ENCODE assay signal across 8 cellular contexts in the genomic region with DNA sequence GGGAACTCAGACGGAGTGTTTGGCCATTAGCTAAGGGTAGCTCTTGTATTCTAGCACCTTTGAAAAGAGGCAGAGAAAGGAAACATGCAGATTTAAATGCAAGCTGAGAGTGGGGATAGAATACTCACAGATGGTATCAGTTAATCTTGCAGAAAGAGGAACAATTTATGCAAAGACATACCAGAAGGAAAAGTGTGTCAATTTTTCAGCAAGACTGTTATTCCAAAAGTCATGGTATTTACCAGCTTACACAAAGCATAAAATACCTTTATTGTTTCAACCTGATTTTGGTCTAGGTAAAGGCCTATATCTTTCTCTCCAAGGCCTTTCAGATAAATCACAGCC. TPM values are rescaled to one million over a fixed set of nuclear protein-coding genes. Genes with fewer than 3 reads are reported as not detected.
DNase-seq lines count a peak whose midpoint lies in the region; ATAC-seq and TF ChIP-seq lines count a peak whose summit lies in the region.

No MANE protein-coding gene starts in this region.

- H3K27me3 ChIP-seq in GM23338 (ENCODE audit: insufficient read depth): no peaks in the 10 kb centered on the region

- DNase-seq in GM23338 (ENCODE audit: low spot score) (no peak), glutamatergic neuron (no peak), DMS 273 treated with DMSO at 0.1 percent for 48 hours (lab: John Stamatoyannopoulos, UW) (no peak), UCSD-AML1 (lab: John Stamatoyannopoulos, UW; ENCODE audit: unreplicated experiment) (no peak), NCI-H446 treated with DMSO at 0.1 percent for 48 hours (lab: John Stamatoyannopoulos, UW) (no peak)
- DNase-seq in stimulated activated effector memory CD8-positive, alpha-beta T cell treated with anti-CD3 and anti-CD28 coated beads, Interleukin-12 subunit alpha, Interleukin-12 subunit beta, amount 100 ng/mL, for 72 hours (ENCODE audit: low spot score in 2 of 2): no peak

- H3K4me1 ChIP-seq in GM23338 (ENCODE audit: insufficient read depth): peaks cover 49% of the 10 kb centered on the region

- no peaks in the 10 kb centered on the region for H4K20me1 ChIP-seq in GM23338 (replicated peaks; ENCODE audit: insufficient read depth)

- H3K4me3 Mint-ChIP-seq in GM23338 (peak overlapping the region; percentile 93), glutamatergic neuron (ENCODE audit: unreplicated experiment) (peak overlapping the region; percentile 96)
- peak overlapping the region; percentile 77 for H3K4me3 Mint-ChIP-seq in stimulated activated effector memory CD8-positive, alpha-beta T cell treated with anti-CD3 and anti-CD28 coated beads, Interleukin-12 subunit alpha, Interleukin-12 subunit beta, amount 100 ng/mL, for 72 hours

- peak overlapping the region; percentile 14 for H3K4me2 ChIP-seq in GM23338

- peak overlapping the region; percentile 95 for H3K27ac Mint-ChIP-seq in GM23338
- H3K27ac Mint-ChIP-seq in glutamatergic neuron (ENCODE audit: unreplicated experiment): peak overlapping the region; percentile 39
- no peak overlapping the region for H3K27ac Mint-ChIP-seq in stimulated activated effector memory CD8-positive, alpha-beta T cell treated with anti-CD3 and anti-CD28 coated beads, Interleukin-12 subunit alpha, Interleukin-12 subunit beta, amount 100 ng/mL, for 72 hours

- no peaks in the 10 kb centered on the region for H3K36me3 ChIP-seq in GM23338 (ENCODE audit: insufficient read depth)

- peak overlapping the region; percentile 52; the same call in 1 of the 2 replicates for H3K4me3 ChIP-seq in GM23338

- ATAC-seq in GM23338 (no peak), HG03469 (IDR thresholded peaks at IDR 0.05; ENCODE audit: unreplicated experiment) (no peak)
- no peak for ATAC-seq in stimulated activated effector memory CD8-positive, alpha-beta T cell treated with anti-CD3 and anti-CD28 coated beads, Interleukin-12 subunit alpha, Interleukin-12 subunit beta, amount 100 ng/mL, for 72 hours

- no peak overlapping the region for H2AFZ ChIP-seq in GM23338

- H3K36me3 Mint-ChIP-seq in GM23338 (ENCODE audit: low read depth) (no peaks in the 10 kb centered on the region), glutamatergic neuron (ENCODE audit: unreplicated experiment) (no peaks in the 10 kb centered on the region)
- H3K36me3 Mint-ChIP-seq in stimulated activated effector memory CD8-positive, alpha-beta T cell treated with anti-CD3 and anti-CD28 coated beads, Interleukin-12 subunit alpha, Interleukin-12 subunit beta, amount 100 ng/mL, for 72 hours: no peaks in the 10 kb centered on the region

- TF ChIP-seq CTCF in GM23338 (conservative IDR thresholded peaks at IDR 0.05; ENCODE audit: low read depth in 2 of 2) (no peak), VCaP (conservative IDR thresholded peaks at IDR 0.05) (no peak), glutamatergic neuron (IDR thresholded peaks at IDR 0.05; ENCODE audit: partially characterized antibody, unreplicated experiment) (no peak)

- H3K27ac ChIP-seq in GM23338 (ENCODE audit: low read depth) (peak overlapping the region; percentile 85), VCaP (peak overlapping the region; percentile 82)

- peaks cover 71% of the 10 kb centered on the region for H3K4me1 Mint-ChIP-seq in GM23338
- peaks cover 6% of the 10 kb centered on the region for H3K4me1 Mint-ChIP-seq in glutamatergic neuron (ENCODE audit: low read depth, unreplicated experiment)
- peaks cover 10% of the 10 kb centered on the region for H3K4me1 Mint-ChIP-seq in stimulated activated effector memory CD8-positive, alpha-beta T cell treated with anti-CD3 and anti-CD28 coated beads, Interleukin-12 subunit alpha, Interleukin-12 subunit beta, amount 100 ng/mL, for 72 hours

- no peaks in the 10 kb centered on the region for H3F3A ChIP-seq in GM23338 (replicated peaks; ENCODE audit: low read depth)

- no peaks in the 10 kb centered on the region for H3K9me3 Mint-ChIP-seq in GM23338
- peaks cover 4% of the 10 kb centered on the region for H3K9me3 Mint-ChIP-seq in glutamatergic neuron (ENCODE audit: unreplicated experiment)
- H3K9me3 Mint-ChIP-seq in stimulated activated effector memory CD8-positive, alpha-beta T cell treated with anti-CD3 and anti-CD28 coated beads, Interleukin-12 subunit alpha, Interleukin-12 subunit beta, amount 100 ng/mL, for 72 hours: no peaks in the 10 kb centered on the region

- no peaks in the 10 kb centered on the region for H3K9me2 ChIP-seq in GM23338 (ENCODE audit: insufficient read depth)

- H3K27me3 Mint-ChIP-seq in GM23338 (ENCODE audit: insufficient read depth, low read depth, poor library complexity) (peaks cover 3% of the 10 kb centered on the region), glutamatergic neuron (ENCODE audit: unreplicated experiment) (peaks cover 2% of the 10 kb centered on the region)

- H3K79me2 ChIP-seq in GM23338 (replicated peaks; ENCODE audit: insufficient read depth): no peaks in the 10 kb centered on the region

TF ChIP-seq in GM23338, 12 proteins besides CTCF, POLR2A, EP300 and RAD21 (continues in another document):
- TF ChIP-seq ZNF331 (CRISPR knock-in tag; IDR thresholded peaks at IDR 0.05; ENCODE audit: low read depth) (no peak), CREB1 (CRISPR knock-in tag; IDR thresholded peaks at IDR 0.05; ENCODE audit: low read depth) (no peak), EZH2phosphoT487 (IDR thresholded peaks at IDR 0.05; ENCODE audit: unreplicated experiment) (no peak), REST (IDR thresholded peaks at IDR 0.05; ENCODE audit: unreplicated experiment) (no peak), ZNF114 (CRISPR knock-in tag; IDR thresholded peaks at IDR 0.05) (no peak)

RNA-seq across cellular contexts. Expression of gene SLC2A12, which starts 0.3 kb away (rescaled TPM):
- 4.8 and 4.9 TPM in 2 replicates for total RNA-seq in GM23338 (2014; rRNA removed; shearing (Covaris generic))
- 2.8 and 2.9 TPM in 2 replicates for polyA plus RNA-seq in GM23338 (2016; fragmentation: Nextera tagmentation; extraction: Ambion mirVana)
- total RNA-seq in glutamatergic neuron (ENCODE audit: unreplicated experiment): 0.12 TPM
